1 cellular context compared by ENCODE assay signal in genomic region chr6:147227770-147228320, GRCh38.
TF ChIP-seq lines count a peak whose summit lies in the region.

No MANE protein-coding gene starts in this region.

TF ChIP-seq in WTC11, 78 proteins besides CTCF, POLR2A, EP300 and RAD21 (continued from another document):
- no peak for TF ChIP-seq USF2 (CRISPR knock-in tag; IDR thresholded peaks at IDR 0.05)
- TF ChIP-seq MLX (CRISPR knock-in tag; IDR thresholded peaks at IDR 0.05): no peak
- no peak for TF ChIP-seq FOXJ3 (CRISPR knock-in tag; IDR thresholded peaks at IDR 0.05; ENCODE audit: borderline replicate concordance)
- no peak for TF ChIP-seq PRRX2 (CRISPR knock-in tag; IDR thresholded peaks at IDR 0.05)
- TF ChIP-seq CREM (CRISPR knock-in tag; IDR thresholded peaks at IDR 0.05): no peak
